ENCODE assay signal across 8 cellular contexts in genomic region chr5:112161392-112161748, GRCh38.
DNase-seq lines count a peak whose midpoint lies in the region; ATAC-seq lines count a peak whose summit lies in the region.

No MANE protein-coding gene starts in this region.

- peak overlapping the region; percentile 97 for H3K27ac ChIP-seq in BLaER1
- H3K27ac ChIP-seq in KOPT-K1 (ENCODE audit: low read depth, low read length, poor library complexity, severe bottlenecking): peak overlapping the region; percentile 82

- H3K4me3 ChIP-seq in BLaER1: peak overlapping the region; percentile 94

- peaks cover 2 to 9% of the 10 kb centered on the region in 2 donors for H3K27me3 Mint-ChIP-seq in natural killer cell treated with Interleukin-12 subunit alpha and Interleukin-12 subunit beta and Interleukin-15 and Interleukin-18, amount 100 ng/mL, for 72 hours

- H3K9me3 Mint-ChIP-seq in natural killer cell treated with Interleukin-12 subunit alpha and Interleukin-12 subunit beta and Interleukin-15 and Interleukin-18, amount 100 ng/mL, for 72 hours: no peaks in the 10 kb centered on the region

- H3K36me3 ChIP-seq in BLaER1 (peaks cover 46% of the 10 kb centered on the region), KOPT-K1 (ENCODE audit: insufficient read depth, low read length) (peaks cover 49% of the 10 kb centered on the region)

- H4K20me1 ChIP-seq in BLaER1: peaks cover 53% of the 10 kb centered on the region

- peaks cover 28% of the 10 kb centered on the region in 2 donors for H3K4me1 Mint-ChIP-seq in natural killer cell treated with Interleukin-12 subunit alpha and Interleukin-12 subunit beta and Interleukin-15 and Interleukin-18, amount 100 ng/mL, for 72 hours (ENCODE audit: low read depth in 2 of 2)

- H3K9ac ChIP-seq in BLaER1: peak overlapping the region; percentile 97

- peak overlapping the region; percentile 81 for H3K4me3 Mint-ChIP-seq in natural killer cell treated with Interleukin-12 subunit alpha and Interleukin-12 subunit beta and Interleukin-15 and Interleukin-18, amount 100 ng/mL, for 72 hours

- H3K4me2 ChIP-seq in BLaER1: peak overlapping the region; percentile 94

- H3K4me1 ChIP-seq in BLaER1: peaks cover 19% of the 10 kb centered on the region

- no peak for ATAC-seq in natural killer cell treated with Interleukin-12 subunit alpha and Interleukin-12 subunit beta and Interleukin-15 and Interleukin-18, amount 100 ng/mL, for 72 hours
- ATAC-seq in GM18870 (IDR thresholded peaks at IDR 0.05; ENCODE audit: unreplicated experiment) (no peak), HG03571 (IDR thresholded peaks at IDR 0.05; ENCODE audit: unreplicated experiment) (no peak), GM21576 (IDR thresholded peaks at IDR 0.05; ENCODE audit: unreplicated experiment) (no peak)

- H3K27me3 ChIP-seq in BLaER1: no peaks in the 10 kb centered on the region

- DNase-seq in dermis blood vessel endothelial cell: peak; percentile 24
- DNase-seq in natural killer cell treated with Interleukin-12 subunit alpha and Interleukin-12 subunit beta and Interleukin-15 and Interleukin-18, amount 100 ng/mL, for 72 hours (ENCODE audit: low spot score): no peak
- no peak for DNase-seq in stimulated activated CD8-positive, alpha-beta memory T cell treated with anti-CD3 and anti-CD28 coated beads, Interleukin-4, amount 100 ng/mL, for 48 hours

- H3K36me3 Mint-ChIP-seq in natural killer cell treated with Interleukin-12 subunit alpha and Interleukin-12 subunit beta and Interleukin-15 and Interleukin-18, amount 100 ng/mL, for 72 hours: peaks cover 22% of the 10 kb centered on the region

- no peaks in the 10 kb centered on the region for H3K9me3 ChIP-seq in BLaER1
- H3K9me3 ChIP-seq in KOPT-K1 (ENCODE audit: insufficient read depth, low read length, poor library complexity, severe bottlenecking): no peaks in the 10 kb centered on the region

- peak overlapping the region; percentile 52 to 79 for H3K27ac Mint-ChIP-seq in natural killer cell treated with Interleukin-12 subunit alpha and Interleukin-12 subunit beta and Interleukin-15 and Interleukin-18, amount 100 ng/mL, for 72 hours
